1 cellular context compared by ENCODE assay signal in the genomic region with DNA sequence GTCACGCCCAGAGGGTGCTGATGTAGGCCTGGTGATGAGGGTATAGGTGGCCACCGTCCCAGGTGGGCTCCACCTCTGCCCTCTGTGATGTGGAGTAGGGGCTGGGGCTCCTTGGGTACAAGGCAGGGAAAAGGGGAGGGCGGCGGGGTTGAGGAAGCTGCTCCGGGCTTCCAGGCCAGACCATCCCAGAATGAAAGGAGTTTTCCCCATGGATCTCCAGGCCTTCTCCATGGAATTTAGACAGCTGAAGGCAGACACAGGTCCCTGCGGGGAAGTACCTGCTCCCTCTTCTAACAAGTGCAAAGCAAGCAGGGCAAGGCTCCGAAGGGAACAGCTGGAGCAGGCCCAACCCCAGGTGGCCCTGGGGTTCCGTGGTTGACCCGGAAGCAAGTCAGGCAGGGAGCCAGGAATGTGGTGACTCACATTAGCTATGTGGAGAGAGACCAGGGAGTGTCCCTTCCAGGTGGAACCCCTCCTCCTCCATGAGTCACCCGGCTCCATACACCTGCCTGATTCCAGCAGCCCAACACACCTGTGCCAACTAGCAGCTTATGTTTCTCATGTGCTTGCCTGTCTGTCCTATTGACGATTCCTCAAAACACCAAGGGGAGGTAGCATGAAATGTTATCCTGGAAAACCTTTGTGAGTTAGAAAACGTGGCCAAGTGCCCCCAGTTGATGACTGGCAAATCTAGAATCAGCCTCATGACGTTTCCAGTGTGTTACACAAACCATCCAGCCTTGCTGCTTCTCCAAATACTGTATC.
TF ChIP-seq lines count a peak whose summit lies in the region.

No MANE protein-coding gene starts in this region.

TF ChIP-seq in K562, 482 proteins besides CTCF, POLR2A, EP300 and RAD21 (continued from another document and continues in another):
- TF ChIP-seq, protein P1, sequence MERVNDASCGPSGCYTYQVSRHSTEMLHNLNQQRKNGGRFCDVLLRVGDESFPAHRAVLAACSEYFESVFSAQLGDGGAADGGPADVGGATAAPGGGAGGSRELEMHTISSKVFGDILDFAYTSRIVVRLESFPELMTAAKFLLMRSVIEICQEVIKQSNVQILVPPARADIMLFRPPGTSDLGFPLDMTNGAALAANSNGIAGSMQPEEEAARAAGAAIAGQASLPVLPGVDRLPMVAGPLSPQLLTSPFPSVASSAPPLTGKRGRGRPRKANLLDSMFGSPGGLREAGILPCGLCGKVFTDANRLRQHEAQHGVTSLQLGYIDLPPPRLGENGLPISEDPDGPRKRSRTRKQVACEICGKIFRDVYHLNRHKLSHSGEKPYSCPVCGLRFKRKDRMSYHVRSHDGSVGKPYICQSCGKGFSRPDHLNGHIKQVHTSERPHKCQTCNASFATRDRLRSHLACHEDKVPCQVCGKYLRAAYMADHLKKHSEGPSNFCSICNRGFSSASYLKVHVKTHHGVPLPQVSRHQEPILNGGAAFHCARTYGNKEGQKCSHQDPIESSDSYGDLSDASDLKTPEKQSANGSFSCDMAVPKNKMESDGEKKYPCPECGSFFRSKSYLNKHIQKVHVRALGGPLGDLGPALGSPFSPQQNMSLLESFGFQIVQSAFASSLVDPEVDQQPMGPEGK (CRISPR knock-in tag; IDR thresholded peaks at IDR 0.05; ENCODE audit: borderline replicate concordance) = no peak
- TF ChIP-seq ZNF398 (CRISPR knock-in tag; IDR thresholded peaks at IDR 0.05) (no peak), TCFL5 (CRISPR knock-in tag; conservative IDR thresholded peaks at IDR 0.05) (no peak), DACH1 (IDR thresholded peaks at IDR 0.05; ENCODE audit: partially characterized antibody) (peak; percentile 87), RREB1 (CRISPR knock-in tag; IDR thresholded peaks at IDR 0.05) (no peak), CBFB (CRISPR knock-in tag; IDR thresholded peaks at IDR 0.05) (no peak), KLF16 (IDR thresholded peaks at IDR 0.05) (0 out of 2 replicates have a peak, but pooled peaks have one; percentile 38), HMBOX1 (IDR thresholded peaks at IDR 0.05) (0 out of 2 replicates have a peak, but pooled peaks have one; percentile 6), NELFE (IDR thresholded peaks at IDR 0.05; ENCODE audit: insufficient read depth, insufficient read length) (no peak), SIX5 (IDR thresholded peaks at IDR 0.05; ENCODE audit: borderline replicate concordance in 1 of 2, insufficient read depth in 1 of 2, low read depth in 1 of 2, low read length in 2 of 2) (no peak), SNIP1 (IDR thresholded peaks at IDR 0.05; ENCODE audit: low read depth) (no peak), CTBP1 (IDR thresholded peaks at IDR 0.05; ENCODE audit: borderline replicate concordance) (peak; percentile 96), KAT2B (IDR thresholded peaks at IDR 0.05; ENCODE audit: low read depth, low read length) (no peak), ZNF143 (CRISPR knock-in tag; IDR thresholded peaks at IDR 0.05) (no peak), DNMT1 (IDR thresholded peaks at IDR 0.05) (no peak), RBM39 (optimal IDR thresholded peaks at IDR 0.05; ENCODE audit: low read depth, low read length) (no peak), SMARCA4 (IDR thresholded peaks at IDR 0.05) (peak; percentile 86), NRF1 (conservative IDR thresholded peaks at IDR 0.05 in 1 of 2, IDR thresholded peaks at IDR 0.05 in 1 of 2) (peak in 1 of 2 experiments; percentile 18; a peak in 2 of 4 replicates), RCOR1 (IDR thresholded peaks at IDR 0.05; ENCODE audit: borderline replicate concordance in 1 of 2, low read depth in 2 of 2, low read length in 2 of 2) (peak in 1 of 2 experiments; percentile 65; a peak in 1 of 4 replicates), ZNF699 (CRISPR knock-in tag; IDR thresholded peaks at IDR 0.05; ENCODE audit: insufficient replicate concordance) (no peak)
- TF ChIP-seq, protein P2, sequence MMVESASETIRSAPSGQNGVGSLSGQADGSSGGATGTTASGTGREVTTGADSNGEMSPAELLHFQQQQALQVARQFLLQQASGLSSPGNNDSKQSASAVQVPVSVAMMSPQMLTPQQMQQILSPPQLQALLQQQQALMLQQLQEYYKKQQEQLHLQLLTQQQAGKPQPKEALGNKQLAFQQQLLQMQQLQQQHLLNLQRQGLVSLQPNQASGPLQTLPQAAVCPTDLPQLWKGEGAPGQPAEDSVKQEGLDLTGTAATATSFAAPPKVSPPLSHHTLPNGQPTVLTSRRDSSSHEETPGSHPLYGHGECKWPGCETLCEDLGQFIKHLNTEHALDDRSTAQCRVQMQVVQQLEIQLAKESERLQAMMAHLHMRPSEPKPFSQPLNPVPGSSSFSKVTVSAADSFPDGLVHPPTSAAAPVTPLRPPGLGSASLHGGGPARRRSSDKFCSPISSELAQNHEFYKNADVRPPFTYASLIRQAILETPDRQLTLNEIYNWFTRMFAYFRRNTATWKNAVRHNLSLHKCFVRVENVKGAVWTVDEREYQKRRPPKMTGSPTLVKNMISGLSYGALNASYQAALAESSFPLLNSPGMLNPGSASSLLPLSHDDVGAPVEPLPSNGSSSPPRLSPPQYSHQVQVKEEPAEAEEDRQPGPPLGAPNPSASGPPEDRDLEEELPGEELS (CRISPR knock-in tag; IDR thresholded peaks at IDR 0.05; ENCODE audit: borderline replicate concordance) = no peak
- TF ChIP-seq, protein P3, sequence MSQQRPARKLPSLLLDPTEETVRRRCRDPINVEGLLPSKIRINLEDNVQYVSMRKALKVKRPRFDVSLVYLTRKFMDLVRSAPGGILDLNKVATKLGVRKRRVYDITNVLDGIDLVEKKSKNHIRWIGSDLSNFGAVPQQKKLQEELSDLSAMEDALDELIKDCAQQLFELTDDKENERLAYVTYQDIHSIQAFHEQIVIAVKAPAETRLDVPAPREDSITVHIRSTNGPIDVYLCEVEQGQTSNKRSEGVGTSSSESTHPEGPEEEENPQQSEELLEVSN (IDR thresholded peaks at IDR 0.05; ENCODE audit: borderline replicate concordance in 1 of 2, extremely low read depth in 1 of 2, insufficient read depth in 1 of 2, insufficient read length in 1 of 2, low read depth in 1 of 2, low read length in 1 of 2, poor library complexity in 1 of 2, severe bottlenecking in 1 of 2) = no peak
- TF ChIP-seq, protein P4, sequence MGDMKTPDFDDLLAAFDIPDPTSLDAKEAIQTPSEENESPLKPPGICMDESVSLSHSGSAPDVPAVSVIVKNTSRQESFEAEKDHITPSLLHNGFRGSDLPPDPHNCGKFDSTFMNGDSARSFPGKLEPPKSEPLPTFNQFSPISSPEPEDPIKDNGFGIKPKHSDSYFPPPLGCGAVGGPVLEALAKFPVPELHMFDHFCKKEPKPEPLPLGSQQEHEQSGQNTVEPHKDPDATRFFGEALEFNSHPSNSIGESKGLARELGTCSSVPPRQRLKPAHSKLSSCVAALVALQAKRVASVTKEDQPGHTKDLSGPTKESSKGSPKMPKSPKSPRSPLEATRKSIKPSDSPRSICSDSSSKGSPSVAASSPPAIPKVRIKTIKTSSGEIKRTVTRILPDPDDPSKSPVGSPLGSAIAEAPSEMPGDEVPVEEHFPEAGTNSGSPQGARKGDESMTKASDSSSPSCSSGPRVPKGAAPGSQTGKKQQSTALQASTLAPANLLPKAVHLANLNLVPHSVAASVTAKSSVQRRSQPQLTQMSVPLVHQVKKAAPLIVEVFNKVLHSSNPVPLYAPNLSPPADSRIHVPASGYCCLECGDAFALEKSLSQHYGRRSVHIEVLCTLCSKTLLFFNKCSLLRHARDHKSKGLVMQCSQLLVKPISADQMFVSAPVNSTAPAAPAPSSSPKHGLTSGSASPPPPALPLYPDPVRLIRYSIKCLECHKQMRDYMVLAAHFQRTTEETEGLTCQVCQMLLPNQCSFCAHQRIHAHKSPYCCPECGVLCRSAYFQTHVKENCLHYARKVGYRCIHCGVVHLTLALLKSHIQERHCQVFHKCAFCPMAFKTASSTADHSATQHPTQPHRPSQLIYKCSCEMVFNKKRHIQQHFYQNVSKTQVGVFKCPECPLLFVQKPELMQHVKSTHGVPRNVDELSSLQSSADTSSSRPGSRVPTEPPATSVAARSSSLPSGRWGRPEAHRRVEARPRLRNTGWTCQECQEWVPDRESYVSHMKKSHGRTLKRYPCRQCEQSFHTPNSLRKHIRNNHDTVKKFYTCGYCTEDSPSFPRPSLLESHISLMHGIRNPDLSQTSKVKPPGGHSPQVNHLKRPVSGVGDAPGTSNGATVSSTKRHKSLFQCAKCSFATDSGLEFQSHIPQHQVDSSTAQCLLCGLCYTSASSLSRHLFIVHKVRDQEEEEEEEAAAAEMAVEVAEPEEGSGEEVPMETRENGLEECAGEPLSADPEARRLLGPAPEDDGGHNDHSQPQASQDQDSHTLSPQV (IDR thresholded peaks at IDR 0.05) = 0 out of 2 replicates have a peak, but pooled peaks have one; percentile 29
- TF ChIP-seq, protein P5, sequence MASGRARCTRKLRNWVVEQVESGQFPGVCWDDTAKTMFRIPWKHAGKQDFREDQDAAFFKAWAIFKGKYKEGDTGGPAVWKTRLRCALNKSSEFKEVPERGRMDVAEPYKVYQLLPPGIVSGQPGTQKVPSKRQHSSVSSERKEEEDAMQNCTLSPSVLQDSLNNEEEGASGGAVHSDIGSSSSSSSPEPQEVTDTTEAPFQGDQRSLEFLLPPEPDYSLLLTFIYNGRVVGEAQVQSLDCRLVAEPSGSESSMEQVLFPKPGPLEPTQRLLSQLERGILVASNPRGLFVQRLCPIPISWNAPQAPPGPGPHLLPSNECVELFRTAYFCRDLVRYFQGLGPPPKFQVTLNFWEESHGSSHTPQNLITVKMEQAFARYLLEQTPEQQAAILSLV (tag; IDR thresholded peaks at IDR 0.05) = no peak
